ENCODE assay signal across 8 cellular contexts in the genomic region with DNA sequence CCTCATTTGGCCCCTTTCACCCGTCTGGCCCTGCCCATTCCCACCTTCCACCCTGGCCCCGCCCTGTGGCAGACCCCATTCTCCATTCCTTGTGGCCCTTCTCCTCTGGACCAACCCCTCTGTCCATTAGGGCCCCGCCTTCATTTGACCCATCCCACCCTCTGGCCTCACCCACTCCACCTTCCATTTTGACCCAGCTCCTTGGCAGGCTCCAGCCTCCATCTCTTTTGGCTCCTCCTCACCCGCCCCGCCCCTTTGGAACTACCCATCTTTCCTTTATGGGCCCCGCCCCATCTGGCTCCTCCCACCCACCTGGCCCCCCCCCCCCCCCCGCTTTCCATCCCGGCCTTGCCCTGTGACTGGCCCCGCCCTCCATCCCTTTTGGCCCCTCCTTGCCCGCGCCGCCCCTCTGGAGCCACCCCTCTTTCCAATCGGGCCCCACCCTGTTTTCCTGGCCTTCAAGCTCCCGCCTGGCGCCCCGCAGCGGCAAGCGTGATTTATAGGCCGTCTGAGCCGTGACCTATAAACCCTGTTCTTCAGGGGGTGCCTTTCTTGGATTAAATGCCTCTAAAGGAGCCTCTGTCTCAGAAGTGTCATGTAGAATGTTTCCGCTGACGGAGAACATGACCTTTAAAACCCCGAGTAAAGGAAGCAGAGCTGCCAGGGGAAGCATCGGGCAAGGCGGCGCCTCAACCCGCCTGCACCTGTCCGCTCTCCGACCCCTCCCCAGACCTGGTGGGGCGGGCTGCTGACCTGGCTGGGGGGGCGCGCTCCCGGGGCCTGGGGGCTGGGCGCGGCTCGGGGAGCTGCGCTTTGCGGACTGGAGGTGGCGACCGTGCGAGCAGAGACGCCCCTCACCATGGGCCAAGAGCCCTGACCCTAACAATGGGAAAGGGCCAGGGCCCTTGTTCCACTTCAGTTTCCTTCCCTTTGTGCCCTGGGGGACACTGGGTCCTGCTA.
DNase-seq lines count a peak whose midpoint lies in the region; ATAC-seq and TF ChIP-seq lines count a peak whose summit lies in the region.

No MANE protein-coding gene starts in this region.

- peak; percentile 32 for DNase-seq in CD1c-positive myeloid dendritic cell (ENCODE audit: extremely low spot score)
- peak; percentile 84 to 97 (median 97) for DNase-seq in NCI-H1417 (lab: John Stamatoyannopoulos, UW)
- DNase-seq in activated CD4-positive, alpha-beta T cell treated with anti-CD3 and anti-CD28 coated beads, Interleukin-2, amount 50 U/mL, for 48 hours = peak; percentile 76 to 80
- peak; percentile 20 to 70 for DNase-seq in foreskin keratinocyte
- peak; percentile 46 for DNase-seq in retinal pigment epithelial cell (ENCODE audit: low read depth)

- TF ChIP-seq CTCF in foreskin keratinocyte (conservative IDR thresholded peaks at IDR 0.05) = peak; percentile 50
- peak; percentile 25 for TF ChIP-seq CTCF in retinal pigment epithelial cell (conservative IDR thresholded peaks at IDR 0.05; ENCODE audit: low read depth, low read length)

- no peaks in the 10 kb centered on the region for H3K4me1 ChIP-seq in foreskin keratinocyte

- ATAC-seq in foreskin keratinocyte (peak; percentile 61), HG03159 (IDR thresholded peaks at IDR 0.05; ENCODE audit: unreplicated experiment) (no peak), HG03520 (IDR thresholded peaks at IDR 0.05; ENCODE audit: unreplicated experiment) (no peak), GM19467 (IDR thresholded peaks at IDR 0.05; ENCODE audit: unreplicated experiment) (no peak)

- peak overlapping the region; percentile 28 for H3K4me3 ChIP-seq in retinal pigment epithelial cell (ENCODE audit: low read length)

- H3K27ac ChIP-seq in foreskin keratinocyte = no peak overlapping the region

- H3K27me3 ChIP-seq in foreskin keratinocyte = peaks cover 54% of the 10 kb centered on the region

Comparison
In these comparisons a context has a peak if more than half of its experiments do, and no peak if none do; other contexts are left out.
1. DNase-seq: peak in every context shown above with its lines; median percentile 97 in NCI-H1417; 78 in activated CD4-positive, alpha-beta T cell treated with anti-CD3 and anti-CD28 coated beads, Interleukin-2, amount 50 U/mL, for 48 hours; 46 in retinal pigment epithelial cell; 45 in foreskin keratinocyte; 32 in CD1c-positive myeloid dendritic cell.